9 cellular contexts compared by ENCODE assay signal in genomic region chr13:48231948-48232347, GRCh38. TPM values are rescaled to one million over a fixed set of nuclear protein-coding genes. Genes with fewer than 3 reads are reported as not detected.
A peak's percentile ranks its signal among the peaks of the same experiment; 100 is the strongest.
DNase-seq lines count a peak whose midpoint lies in the region; ATAC-seq, FAIRE-seq and TF ChIP-seq lines count a peak whose summit lies in the region.
"Had no signal": no experiment of that assay in that cellular context is flagged by ENCODE, and none has a peak within 500 bp of the region (broad histone marks: within the 10 kb centered on the region; RNA-seq: fewer than 3 reads in every experiment).

No MANE protein-coding gene starts in this region.

- no peaks in the 10 kb centered on the region for H3K27me3 ChIP-seq in CD8-positive, alpha-beta T cell (ENCODE audit: insufficient read depth, low read length)
- no peaks in the 10 kb centered on the region for H3K27me3 ChIP-seq in prostate gland (replicated peaks; ENCODE audit: insufficient read depth)

- intact Hi-C loops in CD8-positive, alpha-beta T cell (cut with DNase I, micrococcal nuclease): loop anchor here (1.0 to 10.0 kb wide), 7 partner anchors 11 to 1213 kb away; partner anchors contain the start of genes CAB39L (in 2 of the 2), SETDB2 (in 2 of the 2), FNDC3A (in 1 of the 2) and NUDT15 (in 1 of the 2)
- intact Hi-C loops in prostate gland (cut with DNase I): loop anchor here (2.0 to 10.0 kb wide), 6 partner anchors 71 to 343 kb away; partner anchors contain the start of genes LPAR6, MED4, NUDT15 and RB1

- H3K36me3 Mint-ChIP-seq in CD8-positive, alpha-beta T cell: peaks cover 31% of the 10 kb centered on the region

- CTCF ChIA-PET in CD8-positive, alpha-beta T cell (lab: Charles Lee): interaction anchor here (0.7 to 3.4 kb wide), 13 partner anchors 12 to 137 kb away, joined by 3 to 27 read pairs (median 9); partner anchors contain the start of gene MED4

- no peak for DNase-seq in CD8-positive, alpha-beta T cell
- peak; percentile 10 for DNase-seq in RCC 7860 (ENCODE audit: low spot score)
- DNase-seq in epithelial cell of prostate (ENCODE audit: low read depth, low spot score): no peak
- DNase-seq in prostate gland (ENCODE audit: low spot score): no peak
- DNase-seq in glomerular visceral epithelial cell (ENCODE audit: extremely low spot score): no peak
- DNase-seq in NCI-H2171 (lab: John Stamatoyannopoulos, UW): no peak
- DNase-seq: NCI-H226 had no signal

- H3K4me3 ChIP-seq in CD8-positive, alpha-beta T cell (ENCODE audit: low read depth, low read length): peak overlapping the region; percentile 98
- peak overlapping the region in 1 of 2 donors; percentile 100 for H3K4me3 ChIP-seq in prostate gland

- no peak for TF ChIP-seq POLR2A in prostate gland (IDR thresholded peaks at IDR 0.05)

- no peaks in the 10 kb centered on the region for H3K36me3 ChIP-seq in CD8-positive, alpha-beta T cell (ENCODE audit: insufficient read depth, low read length)
- no peaks in the 10 kb centered on the region for H3K36me3 ChIP-seq in prostate gland

- no peak for ATAC-seq in CD8-positive, alpha-beta T cell
- ATAC-seq in GM21381 (IDR thresholded peaks at IDR 0.05; ENCODE audit: unreplicated experiment) (no peak), HG02981 (IDR thresholded peaks at IDR 0.05; ENCODE audit: unreplicated experiment) (no peak)

- H3K27ac Mint-ChIP-seq in CD8-positive, alpha-beta T cell: peak overlapping the region; percentile 99

- FAIRE-seq in RCC 7860 (lab: Jason Lieb, UNC): no peak

- H3K4me1 Mint-ChIP-seq in CD8-positive, alpha-beta T cell (ENCODE audit: low read depth): peaks cover 58% of the 10 kb centered on the region

- POLR2A ChIA-PET in CD8-positive, alpha-beta T cell (lab: Charles Lee): interaction anchor here (0.6 to 5.5 kb wide), 12 partner anchors 10 to 137 kb away, joined by 3 to 70 read pairs (median 8); partner anchors contain the start of gene MED4

- TF ChIP-seq CTCF in CD8-positive, alpha-beta T cell (IDR thresholded peaks at IDR 0.05): no peak
- no peak for TF ChIP-seq CTCF in prostate gland (IDR thresholded peaks at IDR 0.05)

- no peaks in the 10 kb centered on the region for H3K9me3 ChIP-seq in CD8-positive, alpha-beta T cell (ENCODE audit: low read length)
- no peaks in the 10 kb centered on the region for H3K9me3 ChIP-seq in prostate gland

- no peaks in the 10 kb centered on the region for H3K9me3 Mint-ChIP-seq in CD8-positive, alpha-beta T cell

- H3K4me3 Mint-ChIP-seq in CD8-positive, alpha-beta T cell: peak overlapping the region; percentile 98

- H3K4me1 ChIP-seq in CD8-positive, alpha-beta T cell (ENCODE audit: insufficient read depth, low read length): peaks cover 30% of the 10 kb centered on the region
- H3K4me1 ChIP-seq in prostate gland (replicated peaks): peaks cover 6% of the 10 kb centered on the region

- peak overlapping the region; percentile 92 for H3K27ac ChIP-seq in CD8-positive, alpha-beta T cell (ENCODE audit: low read depth, low read length)
- H3K27ac ChIP-seq in epithelial cell of prostate: peak overlapping the region; percentile 81
- peak overlapping the region; percentile 100 for H3K27ac ChIP-seq in prostate gland

- no peaks in the 10 kb centered on the region for H3K27me3 Mint-ChIP-seq in CD8-positive, alpha-beta T cell (ENCODE audit: low read depth)

RNA-seq across cellular contexts. Expression of gene ITM2B, which starts 1.1 kb away (rescaled TPM):
- total RNA-seq in CD8-positive, alpha-beta T cell: 100 to 1,000 TPM; 280 to 308 TPM
- 100 to 1,000 TPM; 401 to 632 TPM for total RNA-seq in prostate gland
